Comparison of ENCODE assay signal across 24 cellular contexts in the genomic region with DNA sequence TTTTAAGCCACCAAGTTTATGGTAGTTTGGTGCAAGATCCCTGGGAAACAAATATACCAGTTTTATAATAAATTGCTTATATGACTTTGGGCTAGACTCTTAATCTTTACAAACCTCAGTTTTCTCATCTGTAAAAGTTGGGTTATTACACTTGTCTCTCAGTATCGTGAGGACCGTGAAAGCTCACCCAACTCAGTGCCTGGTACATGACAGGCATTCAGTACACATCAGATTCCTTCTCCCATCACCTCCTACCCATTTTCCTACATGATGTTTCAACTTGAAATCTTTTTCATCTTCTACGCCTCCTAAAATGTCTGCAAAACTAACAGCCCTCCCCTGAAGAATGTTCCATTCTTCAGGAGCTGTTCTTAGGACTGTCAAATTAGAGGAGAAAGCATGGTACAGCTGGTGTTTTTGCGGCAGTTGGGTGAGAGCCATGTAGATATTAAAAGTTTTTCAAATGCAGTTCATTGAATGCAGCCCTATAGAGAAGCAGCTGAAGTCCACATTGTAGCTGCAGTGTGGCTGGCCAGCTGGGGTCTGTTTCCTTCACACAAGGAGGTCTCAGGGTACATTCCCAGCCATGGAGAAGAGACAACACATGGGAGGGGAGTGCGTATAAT.
"Had no signal": no experiment of that assay in that cellular context is flagged by ENCODE, and none has a peak within 500 bp of the region (broad histone marks: within the 10 kb centered on the region; RNA-seq: fewer than 3 reads in every experiment).

No MANE protein-coding gene starts in this region.

- H3K36me3 Mint-ChIP-seq: activated CD8-positive, alpha-beta memory T cell treated with anti-CD3 and anti-CD28 coated beads, Interleukin-2, amount 10 ng/mL, durations not matched to agents 7 days and 5 days; activated naive CD4-positive, alpha-beta T cell treated with anti-CD3 and anti-CD28 coated beads, Interleukin-2, amount 50 U/mL, for 72 hours; brain; natural killer cell treated with Interleukin-12 subunit alpha and Interleukin-12 subunit beta and Interleukin-15 and Interleukin-18, amount 100 ng/mL, for 72 hours; stimulated activated effector memory CD8-positive, alpha-beta T cell treated with anti-CD3 and anti-CD28 coated beads, Interleukin-12 subunit alpha, Interleukin-12 subunit beta, amount 100 ng/mL, for 72 hours had no signal

- H3K27ac ChIP-seq: ascending aorta, cardiac muscle cell, thyroid gland had no signal

- H3K4me3 ChIP-seq: ascending aorta, cardiac muscle cell, coronary artery, thyroid gland, upper lobe of left lung had no signal

- H3K4me1 Mint-ChIP-seq: activated B cell treated with CpG ODN at 0.5 μM for 24 hours; activated CD8-positive, alpha-beta memory T cell treated with anti-CD3 and anti-CD28 coated beads, Interleukin-2, amount 10 ng/mL, durations not matched to agents 7 days and 5 days; brain; stimulated activated effector memory CD8-positive, alpha-beta T cell treated with anti-CD3 and anti-CD28 coated beads, Interleukin-12 subunit alpha, Interleukin-12 subunit beta, amount 100 ng/mL, for 72 hours had no signal

- H3K36me3 ChIP-seq: ascending aorta, cardiac muscle cell, thyroid gland, upper lobe of left lung had no signal

- H3K27me3 Mint-ChIP-seq: activated B cell treated with CpG ODN at 0.5 μM for 24 hours; activated CD8-positive, alpha-beta memory T cell treated with anti-CD3 and anti-CD28 coated beads, Interleukin-2, amount 10 ng/mL, durations not matched to agents 7 days and 5 days; natural killer cell treated with Interleukin-12 subunit alpha and Interleukin-12 subunit beta and Interleukin-15 and Interleukin-18, amount 100 ng/mL, for 72 hours; stimulated activated naive CD8-positive, alpha-beta T cell treated with anti-CD3 and anti-CD28 coated beads, Interleukin-15, Interleukin-2, amounts not matched to agents 100 ng/mL and 50 ng/mL, for 24 hours had no signal

- H3K27ac Mint-ChIP-seq: activated B cell treated with CpG ODN at 0.5 μM for 24 hours; activated CD8-positive, alpha-beta memory T cell treated with anti-CD3 and anti-CD28 coated beads, Interleukin-2, amount 10 ng/mL, durations not matched to agents 7 days and 5 days; activated CD8-positive, alpha-beta T cell treated with anti-CD3 and anti-CD28 coated beads, Interleukin-2, amount 10 ng/mL, durations not matched to agents 7 days and 5 days; activated naive CD4-positive, alpha-beta T cell treated with anti-CD3 and anti-CD28 coated beads, Interleukin-2, amount 50 U/mL, for 72 hours; activated T-helper 2 cell treated with anti-CD3 and anti-CD28 coated beads, Interferon-gamma antibody, Interleukin-2, Interleukin-4, amounts not matched to agents 10 μg/mL and 5 μg/mL and 100 μg/mL, durations not matched to agents 14 hours and 24 hours and 36 hours; brain; natural killer cell treated with Interleukin-12 subunit alpha and Interleukin-12 subunit beta and Interleukin-15 and Interleukin-18, amount 100 ng/mL, for 72 hours; stimulated activated effector memory CD8-positive, alpha-beta T cell treated with anti-CD3 and anti-CD28 coated beads, Interleukin-12 subunit alpha, Interleukin-12 subunit beta, amount 100 ng/mL, for 72 hours; stimulated activated naive CD8-positive, alpha-beta T cell treated with anti-CD3 and anti-CD28 coated beads, Interleukin-15, Interleukin-2, amounts not matched to agents 100 ng/mL and 50 ng/mL, for 24 hours; T-helper 2 cell treated with Interferon-gamma antibody and Interleukin-4, amounts not matched to agents 5 μg/mL and 100 μg/mL, for 36 hours had no signal

- H3K9me3 ChIP-seq: ascending aorta, thyroid gland, upper lobe of left lung had no signal

- H3K4me3 Mint-ChIP-seq: activated B cell treated with CpG ODN at 0.5 μM for 24 hours; activated CD8-positive, alpha-beta memory T cell treated with anti-CD3 and anti-CD28 coated beads, Interleukin-2, amount 10 ng/mL, durations not matched to agents 7 days and 5 days; activated CD8-positive, alpha-beta T cell treated with anti-CD3 and anti-CD28 coated beads, Interleukin-2, amount 10 ng/mL, durations not matched to agents 7 days and 5 days; brain; natural killer cell treated with Interleukin-12 subunit alpha and Interleukin-12 subunit beta and Interleukin-15 and Interleukin-18, amount 100 ng/mL, for 72 hours; stimulated activated effector memory CD8-positive, alpha-beta T cell treated with anti-CD3 and anti-CD28 coated beads, Interleukin-12 subunit alpha, Interleukin-12 subunit beta, amount 100 ng/mL, for 72 hours; stimulated activated naive CD8-positive, alpha-beta T cell treated with anti-CD3 and anti-CD28 coated beads, Interleukin-15, Interleukin-2, amounts not matched to agents 100 ng/mL and 50 ng/mL, for 24 hours; T-helper 2 cell treated with Interferon-gamma antibody and Interleukin-4, amounts not matched to agents 5 μg/mL and 100 μg/mL, for 36 hours had no signal

- ATAC-seq: activated CD8-positive, alpha-beta memory T cell treated with anti-CD3 and anti-CD28 coated beads, Interleukin-2, amount 10 ng/mL, durations not matched to agents 7 days and 5 days; activated CD8-positive, alpha-beta T cell treated with anti-CD3 and anti-CD28 coated beads, Interleukin-2, amount 10 ng/mL, durations not matched to agents 7 days and 5 days; activated naive CD4-positive, alpha-beta T cell treated with anti-CD3 and anti-CD28 coated beads, Interleukin-2, amount 50 U/mL, for 72 hours; esophagus mucosa; natural killer cell treated with Interleukin-12 subunit alpha and Interleukin-12 subunit beta and Interleukin-15 and Interleukin-18, amount 100 ng/mL, for 72 hours; sciatic nerve; stimulated activated effector memory CD8-positive, alpha-beta T cell treated with anti-CD3 and anti-CD28 coated beads, Interleukin-12 subunit alpha, Interleukin-12 subunit beta, amount 100 ng/mL, for 72 hours had no signal

- H3K9me3 Mint-ChIP-seq: activated B cell treated with CpG ODN at 0.5 μM for 24 hours; activated T-helper 2 cell treated with anti-CD3 and anti-CD28 coated beads, Interferon-gamma antibody, Interleukin-2, Interleukin-4, amounts not matched to agents 10 μg/mL and 5 μg/mL and 100 μg/mL, durations not matched to agents 14 hours and 24 hours and 36 hours; stimulated activated naive CD8-positive, alpha-beta T cell treated with anti-CD3 and anti-CD28 coated beads, Interleukin-15, Interleukin-2, amounts not matched to agents 100 ng/mL and 50 ng/mL, for 24 hours; T-helper 2 cell treated with Interferon-gamma antibody and Interleukin-4, amounts not matched to agents 5 μg/mL and 100 μg/mL, for 36 hours had no signal

- DNase-seq: activated B cell treated with CpG ODN at 0.5 μM for 24 hours; activated CD4-positive, alpha-beta T cell treated with anti-CD3 and anti-CD28 coated beads, Interleukin-2, amount 50 U/mL, for 1 hour; activated CD8-positive, alpha-beta memory T cell treated with anti-CD3 and anti-CD28 coated beads, Interleukin-2, amount 10 ng/mL, durations not matched to agents 7 days and 5 days; activated CD8-positive, alpha-beta T cell treated with anti-CD3 and anti-CD28 coated beads, Interleukin-2, amount 10 ng/mL, durations not matched to agents 7 days and 5 days; activated naive CD4-positive, alpha-beta T cell; activated T-cell treated with anti-CD3 and anti-CD28 coated beads, Interleukin-2, amount 50 U/mL, for 48 hours; islet precursor cell; small intestine; stimulated activated CD4-positive, alpha-beta T cell treated with anti-CD3 and anti-CD28 coated beads, Interleukin-4, amount 100 ng/mL, for 24 hours; T-helper 1 cell; thyroid gland had no signal

- H3K27me3 ChIP-seq: ascending aorta, cardiac muscle cell, thyroid gland, upper lobe of left lung had no signal

- H3K4me1 ChIP-seq: ascending aorta had no signal
